ENCODE assay signal across 16 cellular contexts in the genomic region with DNA sequence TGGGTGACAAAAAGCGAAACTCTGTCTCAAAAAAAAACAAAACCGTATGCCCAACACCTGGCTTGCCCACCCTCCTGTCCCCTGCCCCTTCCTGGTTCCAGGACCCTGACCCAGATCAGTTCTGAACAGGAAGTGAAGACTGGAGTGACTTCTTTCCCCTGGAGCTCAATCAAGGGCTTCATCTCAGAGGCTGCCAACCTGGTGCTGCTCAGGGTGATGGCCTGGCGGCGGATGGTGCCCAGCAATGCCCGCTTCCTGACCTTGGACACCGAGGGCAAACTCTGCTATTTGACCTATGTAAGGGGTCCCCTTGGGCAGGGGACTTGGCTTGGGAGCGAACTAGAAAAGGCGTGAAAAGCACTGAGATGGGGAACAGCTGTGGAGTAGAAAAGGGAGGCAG. TPM values are rescaled to one million over a fixed set of nuclear protein-coding genes. Genes with fewer than 3 reads are reported as not detected.
"Had no signal": no experiment of that assay in that cellular context is flagged by ENCODE, and none has a peak within 500 bp of the region (broad histone marks: within the 10 kb centered on the region; RNA-seq: fewer than 3 reads in every experiment).

No MANE protein-coding gene starts in this region.

- H3K4me3 Mint-ChIP-seq: activated naive CD8-positive, alpha-beta T cell; activated T-cell treated with anti-CD3 and anti-CD28 coated beads, Interleukin-2, amount 50 U/mL, for 4 hours; brain; T-helper 2 cell treated with Interferon-gamma antibody and Interleukin-4, amounts not matched to agents 5 μg/mL and 100 μg/mL, for 36 hours had no signal

- DNase-seq: activated effector memory CD4-positive, alpha-beta T cell treated with anti-CD3 and anti-CD28 coated beads, Interleukin-2, amount 50 U/mL, for 16 hours; activated T-cell treated with anti-CD3 and anti-CD28 coated beads, Interleukin-2, amount 50 U/mL, for 4 hours; central memory CD4-positive, alpha-beta T cell; colonic mucosa; effector CD4-positive, alpha-beta T cell; esophagus squamous epithelium; spleen; stimulated activated CD4-positive, alpha-beta T cell treated with anti-CD3 and anti-CD28 coated beads, Interleukin-1b, Interleukin-23, amount 100 ng/mL, for 48 hours had no signal

- H3K27ac ChIP-seq: colonic mucosa, esophagus squamous epithelium had no signal

- H3K9me3 ChIP-seq: colonic mucosa had no signal

- H3K9me3 Mint-ChIP-seq: activated T-cell treated with anti-CD3 and anti-CD28 coated beads, Interleukin-2, amount 50 U/mL, for 4 hours; T-helper 2 cell treated with Interferon-gamma antibody and Interleukin-4, amounts not matched to agents 5 μg/mL and 100 μg/mL, for 36 hours had no signal

- H3K4me1 ChIP-seq: colonic mucosa had no signal

- ATAC-seq: activated CD4-positive, CD25-positive, alpha-beta regulatory T cell treated with anti-CD3 and anti-CD28 coated beads, Interleukin-2, amount 50 U/mL, for 24 hours; activated T-cell treated with anti-CD3 and anti-CD28 coated beads, Interleukin-2, amount 50 U/mL, for 4 hours; sciatic nerve had no signal

- H3K4me3 ChIP-seq: colonic mucosa, esophagus squamous epithelium, spleen had no signal

- H3K4me1 Mint-ChIP-seq: brain had no signal

- H3K27me3 Mint-ChIP-seq: activated naive CD8-positive, alpha-beta T cell had no signal

- H3K36me3 ChIP-seq: colonic mucosa, esophagus squamous epithelium, spleen had no signal

- H3K36me3 Mint-ChIP-seq: activated naive CD8-positive, alpha-beta T cell; brain had no signal

- H3K27ac Mint-ChIP-seq: activated naive CD8-positive, alpha-beta T cell; brain; T-helper 2 cell treated with Interferon-gamma antibody and Interleukin-4, amounts not matched to agents 5 μg/mL and 100 μg/mL, for 36 hours had no signal

- H3K27me3 ChIP-seq: colonic mucosa, esophagus squamous epithelium, spleen had no signal

RNA-seq across cellular contexts. Expression of gene CATIP, which starts 5.9 kb away (rescaled TPM):
- total RNA-seq: activated T-cell treated with anti-CD3 and anti-CD28 coated beads, Interleukin-2, amount 50 U/mL, for 4 hours; colonic mucosa; esophagus squamous epithelium; liver; osteocyte; sciatic nerve; urinary bladder had no signal

RNA-seq across cellular contexts. Expression of gene VIL1, which starts 56.3 kb away (rescaled TPM):
- total RNA-seq: esophagus squamous epithelium, osteocyte, sciatic nerve, urinary bladder had no signal
